Comparison of ENCODE assay signal across 13 cellular contexts in genomic region chr6:155582016-155582991, GRCh38.
DNase-seq lines count a peak whose midpoint lies in the region; ATAC-seq and TF ChIP-seq lines count a peak whose summit lies in the region.
"Had no signal": no experiment of that assay in that cellular context is flagged by ENCODE, and none has a peak within 500 bp of the region (broad histone marks: within the 10 kb centered on the region; RNA-seq: fewer than 3 reads in every experiment).

No MANE protein-coding gene starts in this region.

- TF ChIP-seq RAD21 in SK-N-SH (IDR thresholded peaks at IDR 0.05; ENCODE audit: low read length) = no peak

- intact Hi-C loops in left colon (cut with DNase I, micrococcal nuclease) (no loop called here), aorta (cut with DNase I) (no loop called here)

- 69 to 73% methylated on average over 9 of the region's 9 CpGs for WGBS in aorta, 2 donors
- WGBS in SK-N-SH (ENCODE audit: low lambda C conversion rate) = 86% methylated on average over 9 of the region's 9 CpGs

- no peaks in the 10 kb centered on the region for H3F3A ChIP-seq in Loucy (ENCODE audit: low read depth)
- no peaks in the 10 kb centered on the region for H3F3A ChIP-seq in SK-N-SH (replicated peaks; ENCODE audit: insufficient read depth)

- H3K79me2 ChIP-seq in Loucy (ENCODE audit: insufficient read depth, low read length) (no peaks in the 10 kb centered on the region), SK-N-SH (ENCODE audit: insufficient read depth) (no peaks in the 10 kb centered on the region)

- CTCF ChIA-PET in SK-N-SH (lab: Yijun Ruan, JAX) = no interaction called here

- no peak overlapping the region for H3K9ac ChIP-seq in BLaER1
- no peak overlapping the region for H3K9ac ChIP-seq in Loucy (ENCODE audit: low read depth, low read length, poor library complexity, severe bottlenecking)
- H3K9ac ChIP-seq in SK-N-SH = no peak overlapping the region

- H3K36me3 ChIP-seq in BLaER1 = no peaks in the 10 kb centered on the region
- H3K36me3 ChIP-seq in Loucy (ENCODE audit: insufficient read depth, low read length) = no peaks in the 10 kb centered on the region
- H3K36me3 ChIP-seq in aorta (ENCODE audit: control insufficient read depth in 1 of 2, insufficient read depth in 2 of 2, low read length in 1 of 2) = no peaks in the 10 kb centered on the region
- H3K36me3 ChIP-seq in SK-N-SH (replicated peaks in 1 of 2; ENCODE audit: control insufficient read depth in 1 of 2, insufficient read depth in 2 of 2, low read length in 1 of 2) = no peaks in the 10 kb centered on the region
- H3K36me3 ChIP-seq: HAP-1 had no signal

- H2AFZ ChIP-seq in Loucy (ENCODE audit: low read length) = peak overlapping the region; percentile 54
- H2AFZ ChIP-seq in SK-N-SH (ENCODE audit: low read depth) = no peak overlapping the region

- TF ChIP-seq EP300 in SK-N-SH (IDR thresholded peaks at IDR 0.05; ENCODE audit: borderline replicate concordance in 1 of 2, low read depth in 1 of 2, low read length in 1 of 2) = no peak

- peaks cover 12% of the 10 kb centered on the region for H3K9me3 ChIP-seq in BLaER1
- no peaks in the 10 kb centered on the region for H3K9me3 ChIP-seq in Loucy (ENCODE audit: insufficient read depth, low read depth, low read length)
- H3K9me3 ChIP-seq in aorta (ENCODE audit: control insufficient read depth, low read length) = no peaks in the 10 kb centered on the region
- no peaks in the 10 kb centered on the region for H3K9me3 ChIP-seq in SK-N-SH
- H3K9me3 ChIP-seq: Caco-2, HAP-1 had no signal

- H3K27ac ChIP-seq in BLaER1 (no peak overlapping the region), VCaP (peak overlapping the region; percentile 20), aorta (ENCODE audit: low read depth in 1 of 2, low read length in 2 of 2) (no peak overlapping the region), SK-N-SH (ENCODE audit: low read depth in 2 of 2, low read length in 1 of 2) (no peak overlapping the region)
- H3K27ac ChIP-seq: C4-2B had no signal

- TF ChIP-seq CTCF in Loucy (conservative IDR thresholded peaks at IDR 0.05; ENCODE audit: low read length) = no peak
- no peak for TF ChIP-seq CTCF in VCaP (conservative IDR thresholded peaks at IDR 0.05)
- TF ChIP-seq CTCF in SK-N-SH (IDR thresholded peaks at IDR 0.05) = no peak

- POLR2A ChIA-PET in SK-N-SH (lab: Yijun Ruan, JAX) = no interaction called here

- H4K20me1 ChIP-seq in BLaER1 (no peaks in the 10 kb centered on the region), Loucy (ENCODE audit: insufficient read depth, low read length, poor library complexity, severe bottlenecking) (no peaks in the 10 kb centered on the region), SK-N-SH (ENCODE audit: insufficient read depth) (no peaks in the 10 kb centered on the region)

- no peaks in the 10 kb centered on the region for H3K9me2 ChIP-seq in Loucy (replicated peaks; ENCODE audit: low read depth, low read length)
- no peaks in the 10 kb centered on the region for H3K9me2 ChIP-seq in SK-N-SH

- DNase-seq in left colon (no peak), aorta (no peak), SKM-1 (lab: John Stamatoyannopoulos, UW; ENCODE audit: unreplicated experiment) (no peak), SK-N-SH (no peak)
- DNase-seq: 8988T; Caco-2; CD4-positive, alpha-beta T cell had no signal

- ATAC-seq in left colon (peak; percentile 67), HG02798 (IDR thresholded peaks at IDR 0.05; ENCODE audit: poor library complexity, unreplicated experiment) (no peak), aorta (ENCODE audit: low FRiP score) (no peak)

- H3K4me3 ChIP-seq in BLaER1 = no peak overlapping the region
- no peak overlapping the region for H3K4me3 ChIP-seq in Loucy (ENCODE audit: low read length, poor library complexity, severe bottlenecking)
- no peak overlapping the region for H3K4me3 ChIP-seq in aorta (ENCODE audit: low read length in 2 of 2)
- no peak overlapping the region for H3K4me3 ChIP-seq in SK-N-SH (ENCODE audit: low read depth in 2 of 2, low read length in 1 of 2)
- H3K4me3 ChIP-seq: HAP-1 had no signal

- H3K4me2 ChIP-seq in BLaER1 (peak overlapping the region; percentile 17), Loucy (ENCODE audit: low read depth, low read length, poor library complexity, severe bottlenecking) (no peak overlapping the region), SK-N-SH (no peak overlapping the region)

- peaks cover 24% of the 10 kb centered on the region for H3K4me1 ChIP-seq in BLaER1
- peaks cover 12% of the 10 kb centered on the region for H3K4me1 ChIP-seq in Loucy (ENCODE audit: insufficient read depth, low read length, poor library complexity, severe bottlenecking)
- H3K4me1 ChIP-seq in aorta (ENCODE audit: control insufficient read depth in 1 of 2, insufficient read depth in 2 of 2, low read length in 2 of 2) = no peaks in the 10 kb centered on the region
- no peaks in the 10 kb centered on the region for H3K4me1 ChIP-seq in SK-N-SH (ENCODE audit: control insufficient read depth in 1 of 2, insufficient read depth in 2 of 2, low read depth in 1 of 2, low read length in 1 of 2)

- H3K27me3 ChIP-seq in BLaER1 (no peaks in the 10 kb centered on the region), Loucy (ENCODE audit: insufficient read depth, low read length, poor library complexity, severe bottlenecking) (no peaks in the 10 kb centered on the region), aorta (ENCODE audit: control insufficient read depth in 1 of 2, insufficient read depth in 2 of 2, low read length in 1 of 2) (peaks cover 0 to 3% of the 10 kb centered on the region in 2 donors), SK-N-SH (ENCODE audit: insufficient read depth) (no peaks in the 10 kb centered on the region)

TF ChIP-seq in SK-N-SH, 30 proteins besides CTCF, POLR2A, EP300 and RAD21:
- TF ChIP-seq RFX5 (IDR thresholded peaks at IDR 0.05; ENCODE audit: low read length) = no peak
- TF ChIP-seq FOXJ3 (CRISPR knock-in tag; IDR thresholded peaks at IDR 0.05) = no peak
- no peak for TF ChIP-seq GABPA (IDR thresholded peaks at IDR 0.05; ENCODE audit: low read depth)
- TF ChIP-seq FOSL2 (IDR thresholded peaks at IDR 0.05; ENCODE audit: borderline replicate concordance, low read depth) = no peak
- TF ChIP-seq JUND (IDR thresholded peaks at IDR 0.05) = no peak
- no peak for TF ChIP-seq PBX3 (IDR thresholded peaks at IDR 0.05)
- TF ChIP-seq FOXM1 (IDR thresholded peaks at IDR 0.05; ENCODE audit: low read depth) = no peak
- no peak for TF ChIP-seq MAX (IDR thresholded peaks at IDR 0.05; ENCODE audit: low read depth)
- no peak for TF ChIP-seq USF2 (IDR thresholded peaks at IDR 0.05; ENCODE audit: borderline replicate concordance, low read depth, low read length)
- no peak for TF ChIP-seq TAF1 (IDR thresholded peaks at IDR 0.05; ENCODE audit: borderline replicate concordance, low read depth, low read length)
- no peak for TF ChIP-seq RXRA (IDR thresholded peaks at IDR 0.05; ENCODE audit: borderline replicate concordance, low read depth)
- no peak for TF ChIP-seq GATA2 (CRISPR knock-in tag; IDR thresholded peaks at IDR 0.05)
- no peak for TF ChIP-seq TCF12 (IDR thresholded peaks at IDR 0.05)
- TF ChIP-seq NRF1 (IDR thresholded peaks at IDR 0.05; ENCODE audit: low read depth, low read length) = no peak
- no peak for TF ChIP-seq NFIC (IDR thresholded peaks at IDR 0.05; ENCODE audit: borderline replicate concordance)
- TF ChIP-seq EZH2phosphoT487 (IDR thresholded peaks at IDR 0.05; ENCODE audit: borderline replicate concordance, low read depth) = no peak
- no peak for TF ChIP-seq MEF2A (IDR thresholded peaks at IDR 0.05; ENCODE audit: borderline replicate concordance, low read depth)
- no peak for TF ChIP-seq SMC3 (IDR thresholded peaks at IDR 0.05; ENCODE audit: low read depth, low read length)
- no peak for TF ChIP-seq SIN3A (IDR thresholded peaks at IDR 0.05; ENCODE audit: borderline replicate concordance, low read depth, low read length)
- no peak for TF ChIP-seq RCOR1 (IDR thresholded peaks at IDR 0.05; ENCODE audit: low read length)
